In the genomic region with DNA sequence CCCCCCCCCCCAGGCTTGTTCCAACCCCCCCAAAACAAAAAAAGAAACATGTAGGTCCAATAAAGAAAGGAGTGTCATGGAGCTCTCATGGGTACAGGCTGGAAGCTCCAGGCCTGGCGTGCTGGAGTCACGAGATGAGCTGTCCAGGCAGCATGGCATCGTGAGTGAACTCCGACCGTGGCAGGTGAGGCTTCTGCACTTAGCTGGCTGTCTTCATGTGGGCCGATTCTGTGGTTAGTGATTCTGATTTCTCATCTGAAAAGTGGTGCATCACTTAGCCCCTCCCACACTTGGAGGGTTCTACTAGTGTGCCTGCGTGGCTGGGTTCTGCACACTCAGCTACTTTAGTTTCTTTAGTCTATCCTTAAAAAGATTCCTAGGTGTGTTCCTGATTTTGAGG, we compare ENCODE assay signal across 9 cellular contexts.
DNase-seq lines count a peak whose midpoint lies in the region; ATAC-seq and TF ChIP-seq lines count a peak whose summit lies in the region.
"Had no signal": no experiment of that assay in that cellular context is flagged by ENCODE, and none has a peak within 500 bp of the region (broad histone marks: within the 10 kb centered on the region; RNA-seq: fewer than 3 reads in every experiment).

No MANE protein-coding gene starts in this region.

- peak overlapping the region; percentile 66 for H3K4me3 ChIP-seq in KMS-11 (IDR thresholded peaks at IDR 0.05; ENCODE audit: insufficient read depth, low read depth, low read length)
- no peak overlapping the region for H3K4me3 ChIP-seq in coronary artery
- H3K4me3 ChIP-seq in right lobe of liver: no peak overlapping the region

- H3K4me2 ChIP-seq in KMS-11: peak overlapping the region; percentile 63

- H3K9ac ChIP-seq in KMS-11: peak overlapping the region; percentile 5; the same call in 1 of the 2 replicates

- H3K27ac ChIP-seq in KMS-11: peak overlapping the region; percentile 69
- no peak overlapping the region for H3K27ac ChIP-seq in coronary artery
- H3K27ac ChIP-seq in foreskin keratinocyte: no peak overlapping the region
- no peak overlapping the region for H3K27ac ChIP-seq in right lobe of liver

- no peak for TF ChIP-seq POLR2A in right lobe of liver (IDR thresholded peaks at IDR 0.05)

- WGBS in right lobe of liver (ENCODE audit: insufficient coverage, low coverage, low lambda C conversion rate, missing lambda C conversion rate): 80% methylated on average over 4 of the region's 7 CpGs

- peaks cover 96% of the 10 kb centered on the region for H3K79me2 ChIP-seq in KMS-11 (ENCODE audit: insufficient read depth, low read depth)

- TF ChIP-seq CTCF in KMS-11 (conservative IDR thresholded peaks at IDR 0.05; ENCODE audit: low read depth, low read length) (no peak), coronary artery (IDR thresholded peaks at IDR 0.05) (no peak), foreskin keratinocyte (conservative IDR thresholded peaks at IDR 0.05) (no peak), right lobe of liver (IDR thresholded peaks at IDR 0.05) (no peak)

- peaks cover 10% of the 10 kb centered on the region; the same call in 1 of the 2 replicates for H4K20me1 ChIP-seq in KMS-11 (ENCODE audit: insufficient read depth)

- no peaks in the 10 kb centered on the region for H3K36me3 ChIP-seq in KMS-11 (ENCODE audit: insufficient read depth)
- no peaks in the 10 kb centered on the region for H3K36me3 ChIP-seq in right lobe of liver

- peak; percentile 31 for DNase-seq in activated effector memory CD4-positive, alpha-beta T cell treated with Interleukin-2 at 50 U/mL for 16 hours
- DNase-seq in stimulated activated CD4-positive, alpha-beta T cell treated with anti-CD3 and anti-CD28 coated beads, TNF-alpha, amount 100 ng/mL, for 24 hours (ENCODE audit: low read depth in 3 of 3): peak; percentile 42 to 65 (median 54)
- DNase-seq in coronary artery (ENCODE audit: low spot score): no peak
- no peak for DNase-seq in foreskin keratinocyte
- DNase-seq in posterior cingulate gyrus: no peak
- no peak for DNase-seq in right lobe of liver
- DNase-seq: NCI-H2171 treated with DMSO at 0.1 percent for 48 hours had no signal

- H3K27me3 ChIP-seq in KMS-11 (ENCODE audit: insufficient read depth, low read depth): no peaks in the 10 kb centered on the region
- no peaks in the 10 kb centered on the region for H3K27me3 ChIP-seq in foreskin keratinocyte
- no peaks in the 10 kb centered on the region for H3K27me3 ChIP-seq in right lobe of liver

- intact Hi-C loops in posterior cingulate gyrus (cut with DNase I) (no loop called here), right lobe of liver (cut with DNase I) (loop anchor here in 1 of 2 donors (10.0 kb wide), 1 partner anchor 77 kb away; no protein-coding TSS in a partner anchor)

- no peaks in the 10 kb centered on the region for H3K9me3 ChIP-seq in right lobe of liver

- peaks cover 80% of the 10 kb centered on the region for H3K4me1 ChIP-seq in KMS-11 (ENCODE audit: low read depth, poor library complexity, severe bottlenecking)
- peaks cover 6% of the 10 kb centered on the region for H3K4me1 ChIP-seq in foreskin keratinocyte
- peaks cover 0 to 29% (median 13%) of the 10 kb centered on the region in 4 donors for H3K4me1 ChIP-seq in right lobe of liver

- ATAC-seq in GM19452 (IDR thresholded peaks at IDR 0.05; ENCODE audit: unreplicated experiment) (peak; percentile 53), foreskin keratinocyte (no peak), right lobe of liver (no peak)

- H2AFZ ChIP-seq in KMS-11 (ENCODE audit: low read depth): no peak overlapping the region

Comparison
In these comparisons a context has a peak if more than half of its experiments do, and no peak if none do; other contexts are left out.
1. DNase-seq: peak in activated effector memory CD4-positive, alpha-beta T cell treated with Interleukin-2 at 50 U/mL for 16 hours (single experiment) and stimulated activated CD4-positive, alpha-beta T cell treated with anti-CD3 and anti-CD28 coated beads, TNF-alpha, amount 100 ng/mL, for 24 hours (3 of 3); none in coronary artery (single experiment), foreskin keratinocyte (0 of 2), posterior cingulate gyrus (0 of 10) and right lobe of liver (0 of 3).